In genomic region chr17:41648411-41649195, GRCh38 we compare ENCODE assay signal across 8 cellular contexts. TPM values are rescaled to one million over a fixed set of nuclear protein-coding genes. Genes with fewer than 3 reads are reported as not detected.
DNase-seq lines count a peak whose midpoint lies in the region; ATAC-seq, FAIRE-seq and TF ChIP-seq lines count a peak whose summit lies in the region.

No MANE protein-coding gene starts in this region.

- H3K79me2 ChIP-seq in astrocyte (ENCODE audit: insufficient read depth, low read length), result no peaks in the 10 kb centered on the region

- H3K4me1 ChIP-seq in astrocyte (ENCODE audit: insufficient read depth, low read length) (peaks cover 14% of the 10 kb centered on the region), uterus (no peaks in the 10 kb centered on the region)

- H3K36me3 ChIP-seq in astrocyte (ENCODE audit: insufficient read depth, low read length) (no peaks in the 10 kb centered on the region), uterus (no peaks in the 10 kb centered on the region)

- DNase-seq in AML-193 (lab: John Stamatoyannopoulos, UW) (peak; percentile 65 to 67), NCI-H1694 (lab: John Stamatoyannopoulos, UW) (peak; percentile 87), T1000 (lab: John Stamatoyannopoulos, UW) (peak; percentile 61), astrocyte (ENCODE audit: low read depth) (peak; percentile 55), hepatic stellate cell (ENCODE audit: low spot score) (peak; percentile 95), renal cortical epithelial cell (ENCODE audit: low read depth) (peak; percentile 69), uterus (peak; percentile 82 to 85)

- H3K4me2 ChIP-seq in astrocyte (ENCODE audit: low read length), result peak overlapping the region; percentile 89

- H3K36me3 Mint-ChIP-seq in astrocyte (ENCODE audit: low read depth, unreplicated experiment), result no peaks in the 10 kb centered on the region

- FAIRE-seq in astrocyte (lab: Jason Lieb, UNC), result no peak

- H3K9ac ChIP-seq in astrocyte (ENCODE audit: low read length), result peak overlapping the region; percentile 70

- H3K4me3 Mint-ChIP-seq in astrocyte (ENCODE audit: unreplicated experiment), result peak overlapping the region; percentile 58

- H3K27ac ChIP-seq in astrocyte (ENCODE audit: low read depth, low read length), result peak overlapping the region; percentile 5
- peak overlapping the region; percentile 69 to 70 for H3K27ac ChIP-seq in uterus

- H3K9me3 ChIP-seq in astrocyte (ENCODE audit: insufficient read depth, low read depth, low read length), result no peaks in the 10 kb centered on the region
- no peaks in the 10 kb centered on the region for H3K9me3 ChIP-seq in uterus

- H4K20me1 ChIP-seq in astrocyte (ENCODE audit: insufficient read depth, low read length), result no peaks in the 10 kb centered on the region

- peaks cover 12% of the 10 kb centered on the region for H3K4me1 Mint-ChIP-seq in astrocyte (ENCODE audit: low read depth, unreplicated experiment)

- H3K27me3 Mint-ChIP-seq in astrocyte (ENCODE audit: low read depth, unreplicated experiment), result no peaks in the 10 kb centered on the region

- H3K27me3 ChIP-seq in astrocyte (ENCODE audit: insufficient read depth, low read length), result no peaks in the 10 kb centered on the region
- no peaks in the 10 kb centered on the region for H3K27me3 ChIP-seq in uterus

- intact Hi-C loops in uterus (cut with DNase I; ENCODE audit: low total_unique reads), result loop anchor here (5.0 to 10.0 kb wide), 2 partner anchors 96 to 794 kb away; no protein-coding TSS in a partner anchor

- TF ChIP-seq POLR2A in uterus (IDR thresholded peaks at IDR 0.05), result peak in 1 of 2 donors; percentile 9

- H3K27ac Mint-ChIP-seq in astrocyte (ENCODE audit: unreplicated experiment), result peak overlapping the region; percentile 82

- H3K9me3 Mint-ChIP-seq in astrocyte (ENCODE audit: unreplicated experiment), result no peaks in the 10 kb centered on the region

- ATAC-seq in GM21515 (IDR thresholded peaks at IDR 0.05; ENCODE audit: unreplicated experiment), result peak; percentile 51

- H2AFZ ChIP-seq in astrocyte (ENCODE audit: low read depth, low read length), result peak overlapping the region; percentile 96

- H3K4me3 ChIP-seq in astrocyte (ENCODE audit: insufficient read depth, low read depth, low read length) (peak overlapping the region; percentile 59), uterus (peak overlapping the region; percentile 17 to 30)

- TF ChIP-seq CTCF in astrocyte (IDR thresholded peaks at IDR 0.05; ENCODE audit: insufficient read depth, low read depth, low read length) (peak; percentile 84), uterus (IDR thresholded peaks at IDR 0.05) (peak; percentile 91 to 94 (median 92))

RNA-seq across cellular contexts. Expression of gene KRT17, which starts 24.2 kb away (rescaled TPM):
- total RNA-seq in astrocyte (21.4 and 28.3 TPM in 2 replicates), renal cortical epithelial cell (4.1 and 95.2 TPM in 2 replicates), uterus (10 to 100 TPM in 1 of 4 donors, under 1 TPM in 1, not detected in 2; 0.70 to 12.6 TPM)

RNA-seq across cellular contexts. Expression of gene KRT16, which starts 36.0 kb away (rescaled TPM):
- total RNA-seq in astrocyte, result 0.79 and 1.3 TPM in 2 replicates
- total RNA-seq in renal cortical epithelial cell, result 0.70 and 7.5 TPM in 2 replicates
- total RNA-seq in uterus, result not detected

RNA-seq across cellular contexts. Expression of gene EIF1, which starts 40.1 kb away (rescaled TPM):
- 767 and 795 TPM in 2 replicates for total RNA-seq in astrocyte
- total RNA-seq in renal cortical epithelial cell, result 65.3 and 499 TPM in 2 replicates
- total RNA-seq in uterus, result 100 to 1,000 TPM in 3 of 4 donors, 10 to 100 TPM in 1; 83.5 to 796 (median 199) TPM

Comparison
In these comparisons a context has a peak if more than half of its experiments do, and no peak if none do; other contexts are left out.
1. Peak in every context shown above with its lines: DNase-seq, ATAC-seq, H3K4me3 ChIP-seq and H3K27ac ChIP-seq.